ENCODE assay signal across 8 cellular contexts in genomic region chr6:27250955-27251671, GRCh38. TPM values are rescaled to one million over a fixed set of nuclear protein-coding genes. Genes with fewer than 3 reads are reported as not detected.
A peak's percentile ranks its signal among the peaks of the same experiment; 100 is the strongest.
DNase-seq lines count a peak whose midpoint lies in the region; ATAC-seq and TF ChIP-seq lines count a peak whose summit lies in the region.

No MANE protein-coding gene starts in this region.

- no peak for TF ChIP-seq EP300 in tibial nerve (IDR thresholded peaks at IDR 0.05)

- H2AFZ ChIP-seq in osteoblast (ENCODE audit: low read length), result peak overlapping the region; percentile 70

- peak overlapping the region; percentile 41 for H3K4me3 ChIP-seq in AG09309 (ENCODE audit: control insufficient read depth, low read depth, low read length)
- peak overlapping the region; percentile 40 to 83 (median 75) for H3K4me3 ChIP-seq in esophagus squamous epithelium
- peak overlapping the region; percentile 61 for H3K4me3 ChIP-seq in osteoblast (ENCODE audit: insufficient read depth, low read length)
- peak overlapping the region; percentile 17 to 55 (median 42) for H3K4me3 ChIP-seq in tibial nerve

- no peak for TF ChIP-seq CTCF in AG09309 (IDR thresholded peaks at IDR 0.05; ENCODE audit: control insufficient read depth, insufficient read depth, low read depth, low read length, missing control alignments)
- TF ChIP-seq CTCF in esophagus squamous epithelium (IDR thresholded peaks at IDR 0.05), result no peak
- TF ChIP-seq CTCF in osteoblast (IDR thresholded peaks at IDR 0.05; ENCODE audit: extremely low read depth, low read depth, low read length), result no peak
- no peak for TF ChIP-seq CTCF in tibial nerve (IDR thresholded peaks at IDR 0.05)

- no peak for DNase-seq in AG09309 (ENCODE audit: low read depth)
- peak; percentile 67 for DNase-seq in NCI-H524 treated with DMSO at 0.1 percent for 48 hours (lab: John Stamatoyannopoulos, UW)
- peak; percentile 83 for DNase-seq in activated CD8-positive, alpha-beta memory T cell treated with anti-CD3 and anti-CD28 coated beads, Interleukin-2, amount 50 U/mL, for 48 hours
- peak; percentile 18 for DNase-seq in esophagus squamous epithelium (lab: John Stamatoyannopoulos, UW)
- DNase-seq in osteoblast (ENCODE audit: insufficient read length, low spot score, missing footprints), result no peak
- no peak for DNase-seq in tibial nerve (ENCODE audit: low spot score in 2 of 2)

- no peaks in the 10 kb centered on the region for H3K9me3 ChIP-seq in esophagus squamous epithelium
- H3K9me3 ChIP-seq in osteoblast (ENCODE audit: low read depth, low read length), result no peaks in the 10 kb centered on the region
- H3K9me3 ChIP-seq in tibial nerve, result no peaks in the 10 kb centered on the region

- H3K36me3 ChIP-seq in esophagus squamous epithelium, result no peaks in the 10 kb centered on the region
- H3K36me3 ChIP-seq in osteoblast (ENCODE audit: insufficient read depth, low read length), result no peaks in the 10 kb centered on the region
- no peaks in the 10 kb centered on the region for H3K36me3 ChIP-seq in tibial nerve

- H3K27me3 ChIP-seq in esophagus squamous epithelium, result peaks cover 0 to 99% (median 2%) of the 10 kb centered on the region in 4 donors
- H3K27me3 ChIP-seq in osteoblast (ENCODE audit: insufficient read depth, low read length), result peaks cover 57% of the 10 kb centered on the region
- H3K27me3 ChIP-seq in tibial nerve, result peaks cover 0 to 70% of the 10 kb centered on the region in 2 donors

- no peaks in the 10 kb centered on the region for H4K20me1 ChIP-seq in osteoblast (ENCODE audit: insufficient read depth, low read length)

- ATAC-seq in GM19025 (IDR thresholded peaks at IDR 0.05; ENCODE audit: low read depth, unreplicated experiment) (peak; percentile 54), HG03196 (IDR thresholded peaks at IDR 0.05; ENCODE audit: unreplicated experiment) (peak; percentile 57)

- intact Hi-C loops in esophagus squamous epithelium (cut with DNase I), result no loop called here

- TF ChIP-seq POLR2A in esophagus squamous epithelium (IDR thresholded peaks at IDR 0.05) (no peak), tibial nerve (IDR thresholded peaks at IDR 0.05) (no peak)

- H3K4me2 ChIP-seq in osteoblast (ENCODE audit: insufficient read depth, low read length), result peak overlapping the region; percentile 71

- peaks cover 6 to 22% (median 13%) of the 10 kb centered on the region in 3 donors for H3K4me1 ChIP-seq in esophagus squamous epithelium
- H3K4me1 ChIP-seq in osteoblast (ENCODE audit: insufficient read depth, low read length), result no peaks in the 10 kb centered on the region
- H3K4me1 ChIP-seq in tibial nerve, result peaks cover 0 to 17% (median 2%) of the 10 kb centered on the region in 4 donors

- no peaks in the 10 kb centered on the region for H3K79me2 ChIP-seq in osteoblast (ENCODE audit: insufficient read depth, low read length)

- WGBS in esophagus squamous epithelium, 2 donors, result 0 to 2% methylated on average over 17 to 22 of the region's 48 CpGs
- 2 to 3% methylated on average over 39 to 46 of the region's 48 CpGs for WGBS in tibial nerve, 2 donors

- H3K27ac ChIP-seq in esophagus squamous epithelium, result peak overlapping the region; percentile 81 to 91 (median 88)
- no peak overlapping the region for H3K27ac ChIP-seq in osteoblast (ENCODE audit: low read depth, low read length)
- peak overlapping the region in 1 of 4 donors; percentile 75 for H3K27ac ChIP-seq in tibial nerve

RNA-seq across cellular contexts. Expression of gene PRSS16, which starts 3.6 kb away (rescaled TPM):
- total RNA-seq in esophagus squamous epithelium, result 10 to 100 TPM in 3 of 4 donors, 1 to 10 TPM in 1; 5.1 to 25.7 (median 11.0) TPM
- total RNA-seq in osteoblast, result not detected in 2 replicates
- total RNA-seq in tibial nerve, result not detected

Comparison
In these comparisons a context has a peak if more than half of its experiments do, and no peak if none do; other contexts are left out.
1. DNase-seq: peak in NCI-H524 treated with DMSO at 0.1 percent for 48 hours (single experiment), activated CD8-positive, alpha-beta memory T cell treated with anti-CD3 and anti-CD28 coated beads, Interleukin-2, amount 50 U/mL, for 48 hours (single experiment) and esophagus squamous epithelium (single experiment); none in AG09309 (single experiment), osteoblast (single experiment) and tibial nerve (0 of 2).
2. Peak in every context shown above with its lines, with median percentiles within 50 percentile points of each other: H3K4me3 ChIP-seq.